In the genomic region with DNA sequence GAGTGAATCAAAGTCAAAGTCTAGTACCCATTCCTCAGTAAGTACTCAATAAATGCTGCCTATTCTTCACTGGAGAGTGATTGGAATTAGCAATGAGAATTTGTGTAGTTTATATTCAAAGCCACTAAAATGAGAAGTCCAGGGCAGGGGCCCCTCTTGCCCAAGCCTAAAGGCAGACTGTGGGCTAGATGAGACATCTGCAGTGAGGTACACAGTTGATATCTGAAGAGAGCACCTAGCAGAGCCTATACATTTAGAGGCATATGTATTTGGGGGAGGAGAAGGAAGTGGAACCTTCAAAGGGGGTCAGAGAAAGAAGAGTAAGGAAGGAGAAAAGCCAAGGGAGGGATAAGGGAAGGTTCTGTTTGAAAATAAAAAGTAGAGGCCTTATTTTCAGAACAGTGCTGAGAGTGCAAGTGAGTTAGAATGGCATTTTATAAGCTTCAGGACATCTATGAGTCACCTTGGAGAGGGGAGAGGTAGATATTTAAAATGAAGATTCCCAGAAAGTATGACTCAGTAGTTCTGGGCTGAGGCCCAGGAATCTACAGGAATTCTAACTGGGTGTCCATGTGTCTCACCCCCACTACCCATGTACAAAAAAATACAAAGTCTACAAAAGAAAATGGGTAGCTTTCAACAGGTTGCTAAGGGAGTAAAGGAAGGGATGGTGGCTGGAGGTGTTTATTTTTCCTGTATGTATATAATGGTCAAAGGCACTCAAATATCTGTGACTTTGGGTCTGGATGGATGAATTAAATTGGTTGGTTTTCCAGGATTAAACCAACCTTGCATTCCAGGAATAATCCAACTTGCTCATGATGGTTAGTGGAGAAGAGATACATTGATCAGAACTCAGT, we compare ENCODE assay signal across 15 cellular contexts.
DNase-seq lines count a peak whose midpoint lies in the region; ATAC-seq, FAIRE-seq and TF ChIP-seq lines count a peak whose summit lies in the region.
"Had no signal": no experiment of that assay in that cellular context is flagged by ENCODE, and none has a peak within 500 bp of the region (broad histone marks: within the 10 kb centered on the region; RNA-seq: fewer than 3 reads in every experiment).

No MANE protein-coding gene starts in this region.

- peak overlapping the region; percentile 67 for H3K27ac Mint-ChIP-seq in astrocyte (ENCODE audit: unreplicated experiment)
- peak overlapping the region in 1 of 8 donors; percentile 12 for H3K27ac Mint-ChIP-seq in CD8-positive, alpha-beta memory T cell
- H3K27ac Mint-ChIP-seq: activated T-cell treated with anti-CD3 and anti-CD28 coated beads, Interleukin-2, amount 50 U/mL, for 24 hours had no signal

- H3K27me3 ChIP-seq in astrocyte (ENCODE audit: insufficient read depth, low read length) (no peaks in the 10 kb centered on the region), foreskin keratinocyte (no peaks in the 10 kb centered on the region), left ventricle myocardium inferior (ENCODE audit: low read depth) (no peaks in the 10 kb centered on the region)
- no peaks in the 10 kb centered on the region for H3K27me3 ChIP-seq in CD8-positive, alpha-beta memory T cell (ENCODE audit: insufficient read depth, low read length, poor library complexity, severe bottlenecking)
- H3K27me3 ChIP-seq: ascending aorta had no signal

- H3K79me2 ChIP-seq in astrocyte (ENCODE audit: insufficient read depth, low read length), result no peaks in the 10 kb centered on the region

- POLR2A ChIA-PET in CD8-positive, alpha-beta memory T cell (lab: Charles Lee), result no interaction called here

- H3K4me1 ChIP-seq in astrocyte (ENCODE audit: insufficient read depth, low read length) (peaks cover 7% of the 10 kb centered on the region), foreskin keratinocyte (peaks cover 3% of the 10 kb centered on the region), left ventricle myocardium inferior (no peaks in the 10 kb centered on the region)
- no peaks in the 10 kb centered on the region for H3K4me1 ChIP-seq in CD8-positive, alpha-beta memory T cell (ENCODE audit: insufficient read depth, low read length)
- H3K4me1 ChIP-seq: ascending aorta had no signal

- CTCF ChIA-PET in CD8-positive, alpha-beta memory T cell (lab: Charles Lee), result no interaction called here

- H3K4me1 Mint-ChIP-seq in astrocyte (ENCODE audit: low read depth, unreplicated experiment), result peaks cover 6% of the 10 kb centered on the region
- peaks cover 5 to 18% (median 15%) of the 10 kb centered on the region in 3 donors for H3K4me1 Mint-ChIP-seq in CD8-positive, alpha-beta memory T cell

- ATAC-seq in foreskin keratinocyte, result peak; percentile 92
- ATAC-seq in left colon, result no peak

- FAIRE-seq in astrocyte (lab: Jason Lieb, UNC), result peak; percentile 26

- no peaks in the 10 kb centered on the region for H3K27me3 Mint-ChIP-seq in astrocyte (ENCODE audit: low read depth, unreplicated experiment)
- H3K27me3 Mint-ChIP-seq in CD8-positive, alpha-beta memory T cell, result no peaks in the 10 kb centered on the region
- H3K27me3 Mint-ChIP-seq: activated T-cell treated with anti-CD3 and anti-CD28 coated beads, Interleukin-2, amount 50 U/mL, for 24 hours had no signal

- H3K36me3 ChIP-seq in astrocyte (ENCODE audit: insufficient read depth, low read length), result no peaks in the 10 kb centered on the region
- no peaks in the 10 kb centered on the region for H3K36me3 ChIP-seq in CD8-positive, alpha-beta memory T cell (ENCODE audit: insufficient read depth, low read length)
- H3K36me3 ChIP-seq in left ventricle myocardium inferior, result peaks cover 14% of the 10 kb centered on the region
- H3K36me3 ChIP-seq: ascending aorta had no signal

- H3K9me3 Mint-ChIP-seq in astrocyte (ENCODE audit: unreplicated experiment), result peaks cover 9% of the 10 kb centered on the region
- H3K9me3 Mint-ChIP-seq in CD8-positive, alpha-beta memory T cell, result peaks cover 11 to 20% (median 18%) of the 10 kb centered on the region in 5 donors

- DNase-seq in AG08395 (ENCODE audit: low spot score), result peak; percentile 91
- DNase-seq in HS-27A (ENCODE audit: low read depth), result peak; percentile 69
- peak; percentile 94 for DNase-seq in astrocyte (ENCODE audit: low read depth)
- peak; percentile 69 to 89 for DNase-seq in foreskin keratinocyte
- no peak for DNase-seq in CD8-positive, alpha-beta memory T cell
- no peak for DNase-seq in left ventricle myocardium inferior
- no peak for DNase-seq in activated gamma-delta T cell (lab: John Stamatoyannopoulos, UW)
- DNase-seq in left colon, result no peak
- DNase-seq: activated CD4-positive, CD25-positive, alpha-beta regulatory T cell treated with anti-CD3 and anti-CD28 coated beads, Interleukin-2, amount 50 U/mL, for 72 hours; activated T-cell treated with anti-CD3 and anti-CD28 coated beads, Interleukin-2, amount 50 U/mL, for 24 hours; GF-D8; NCI-H187 treated with DMSO at 0.1 percent for 48 hours; NCI-H82; stimulated activated naive CD4-positive, alpha-beta T cell treated with Interleukin-2 at 50 U/mL for 16 hours had no signal

- H3K4me3 ChIP-seq in astrocyte (ENCODE audit: insufficient read depth, low read depth, low read length), result no peak overlapping the region
- H3K4me3 ChIP-seq in CD8-positive, alpha-beta memory T cell (ENCODE audit: low read length), result no peak overlapping the region
- no peak overlapping the region for H3K4me3 ChIP-seq in left ventricle myocardium inferior
- H3K4me3 ChIP-seq: ascending aorta had no signal

- H3K9ac ChIP-seq in astrocyte (ENCODE audit: low read length), result no peak overlapping the region

- H3K27ac ChIP-seq in astrocyte (ENCODE audit: low read depth, low read length) (peak overlapping the region; percentile 60), foreskin keratinocyte (peak overlapping the region; percentile 44), left ventricle myocardium inferior (replicated peaks) (no peak overlapping the region)
- H3K27ac ChIP-seq in CD8-positive, alpha-beta memory T cell (ENCODE audit: low read depth, low read length), result no peak overlapping the region
- H3K27ac ChIP-seq: ascending aorta had no signal

- peaks cover 3% of the 10 kb centered on the region for H3K9me3 ChIP-seq in astrocyte (ENCODE audit: insufficient read depth, low read depth, low read length)
- H3K9me3 ChIP-seq in CD8-positive, alpha-beta memory T cell (ENCODE audit: low read length), result peaks cover 13% of the 10 kb centered on the region
- peaks cover 21% of the 10 kb centered on the region for H3K9me3 ChIP-seq in left ventricle myocardium inferior (replicated peaks)

- H4K20me1 ChIP-seq in astrocyte (ENCODE audit: insufficient read depth, low read length), result no peaks in the 10 kb centered on the region

- no peak overlapping the region for H2AFZ ChIP-seq in astrocyte (ENCODE audit: low read depth, low read length)

- TF ChIP-seq CTCF in astrocyte (IDR thresholded peaks at IDR 0.05; ENCODE audit: insufficient read depth, low read depth, low read length) (no peak), foreskin keratinocyte (conservative IDR thresholded peaks at IDR 0.05) (no peak), left ventricle myocardium inferior (IDR thresholded peaks at IDR 0.05; ENCODE audit: borderline replicate concordance) (no peak)

- peak overlapping the region; percentile 62 for H3K4me2 ChIP-seq in astrocyte (ENCODE audit: low read length)

- H3K4me3 Mint-ChIP-seq in astrocyte (ENCODE audit: unreplicated experiment), result no peak overlapping the region
- no peak overlapping the region for H3K4me3 Mint-ChIP-seq in CD8-positive, alpha-beta memory T cell
- H3K4me3 Mint-ChIP-seq: activated T-cell treated with anti-CD3 and anti-CD28 coated beads, Interleukin-2, amount 50 U/mL, for 24 hours had no signal

- H3K36me3 Mint-ChIP-seq in astrocyte (ENCODE audit: low read depth, unreplicated experiment), result peaks cover 6% of the 10 kb centered on the region
- H3K36me3 Mint-ChIP-seq in CD8-positive, alpha-beta memory T cell, result peaks cover 10 to 17% (median 11%) of the 10 kb centered on the region in 3 donors

- intact Hi-C loops in left ventricle myocardium inferior (cut with micrococcal nuclease), result no loop called here
- intact Hi-C loops in left colon (cut with DNase I, micrococcal nuclease), result no loop called here

Comparison
In these comparisons a context has a peak if more than half of its experiments do, and no peak if none do; other contexts are left out.
1. DNase-seq: peak in AG08395 (single experiment), HS-27A (single experiment), astrocyte (single experiment) and foreskin keratinocyte (2 of 2); none in CD8-positive, alpha-beta memory T cell (0 of 5), left ventricle myocardium inferior (single experiment), activated gamma-delta T cell (single experiment) and left colon (0 of 2).
2. H3K27ac ChIP-seq: peak in astrocyte (single experiment) and foreskin keratinocyte (single experiment); none in CD8-positive, alpha-beta memory T cell (single experiment) and left ventricle myocardium inferior (single experiment).